Comparison of ENCODE assay signal across 36 cellular contexts in genomic region chrX:149687991-149688390, GRCh38. TPM values are rescaled to one million over a fixed set of nuclear protein-coding genes. Genes with fewer than 3 reads are reported as not detected.
"Had no signal": no experiment of that assay in that cellular context is flagged by ENCODE, and none has a peak within 500 bp of the region (broad histone marks: within the 10 kb centered on the region; RNA-seq: fewer than 3 reads in every experiment).

No MANE protein-coding gene starts in this region.

- H3K36me3 ChIP-seq: MG63 had no signal

- H3K9me3 ChIP-seq: MG63 had no signal

- H3K4me2 ChIP-seq: KMS-11 had no signal

- H3K9ac ChIP-seq: KMS-11 had no signal

- H3K27ac ChIP-seq: KMS-11 had no signal

- H3K27me3 ChIP-seq: MG63 had no signal

- DNase-seq: Karpas-422, Kasumi-1, MG63, MM.1S, MV-4-11, NCI-H1048, NCI-H1092, NCI-H1092 treated with DMSO at 0.1 percent for 48 hours, NCI-H1105, NCI-H1105 treated with DMSO at 0.1 percent for 48 hours, NCI-H1417, NCI-H1417 treated with DMSO at 0.1 percent for 48 hours, NCI-H1436, NCI-H1436 treated with DMSO at 0.1 percent for 48 hours, NCI-H146, NCI-H1694, NCI-H1694 treated with DMSO at 0.1 percent for 48 hours, NCI-H187, NCI-H187 treated with DMSO at 0.1 percent for 48 hours, NCI-H1930, NCI-H2029, NCI-H2029 treated with DMSO at 0.1 percent for 48 hours, NCI-H2081, NCI-H2081 treated with DMSO at 0.1 percent for 48 hours, NCI-H2107, NCI-H2171, NCI-H2171 treated with DMSO at 0.1 percent for 48 hours, NCI-H2227 treated with DMSO at 0.1 percent for 48 hours, NCI-H226, NCI-H345, NCI-H446, NCI-H446 treated with DMSO at 0.1 percent for 48 hours, NCI-H510A had no signal

- H3K4me3 ChIP-seq: MG63 had no signal

RNA-seq across cellular contexts. Expression of gene MAGEA11, which starts 23.9 kb away (rescaled TPM):
- total RNA-seq: LHCN-M2, MCF 10A had no signal
